28 cellular contexts compared by ENCODE assay signal in the genomic region with DNA sequence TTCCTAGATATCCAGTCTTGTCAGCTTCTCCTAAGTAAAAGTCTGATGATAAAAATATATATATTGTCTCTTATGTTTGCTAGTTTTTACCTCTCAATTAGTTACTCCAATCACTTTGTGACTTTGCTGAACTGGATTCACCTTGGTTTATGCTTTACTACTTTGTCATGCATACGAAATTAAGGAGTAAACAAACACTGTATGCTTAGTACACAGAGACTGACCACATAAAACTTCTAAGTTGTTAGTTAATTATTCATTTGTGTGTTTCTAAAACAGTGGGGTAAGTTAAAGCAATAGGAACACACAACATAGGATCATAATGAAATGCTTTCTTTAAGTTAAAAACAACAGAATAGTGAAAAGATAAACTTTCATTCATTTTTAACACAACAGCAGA.
DNase-seq lines count a peak whose midpoint lies in the region; ATAC-seq, FAIRE-seq and TF ChIP-seq lines count a peak whose summit lies in the region.
"Had no signal": no experiment of that assay in that cellular context is flagged by ENCODE, and none has a peak within 500 bp of the region (broad histone marks: within the 10 kb centered on the region; RNA-seq: fewer than 3 reads in every experiment).

No MANE protein-coding gene starts in this region.

- H3K36me3 ChIP-seq in kidney (ENCODE audit: control insufficient read depth in 1 of 2, insufficient read depth in 2 of 2, low read length in 2 of 2) (no peaks in the 10 kb centered on the region), suprapubic skin (no peaks in the 10 kb centered on the region)
- H3K36me3 ChIP-seq: gastrocnemius medialis, HAP-1, pancreas, spleen, transverse colon had no signal

- no peaks in the 10 kb centered on the region for H3K36me3 Mint-ChIP-seq in activated T-cell treated with anti-CD3 and anti-CD28 coated beads, Interleukin-2, amount 50 U/mL, for 72 hours (ENCODE audit: insufficient read depth in 2 of 2)

- H3K9me3 ChIP-seq in kidney (ENCODE audit: control insufficient read depth in 1 of 2, low read length in 2 of 2) (no peaks in the 10 kb centered on the region), suprapubic skin (no peaks in the 10 kb centered on the region)
- H3K9me3 ChIP-seq: gastrocnemius medialis, HAP-1, pancreas, transverse colon had no signal

- no peak for TF ChIP-seq EP300 in suprapubic skin (IDR thresholded peaks at IDR 0.05)

- TF ChIP-seq POLR2A in suprapubic skin (IDR thresholded peaks at IDR 0.05) = no peak

- no peaks in the 10 kb centered on the region for H3K27me3 Mint-ChIP-seq in activated T-cell treated with anti-CD3 and anti-CD28 coated beads, Interleukin-2, amount 50 U/mL, for 72 hours (ENCODE audit: low read depth)
- H3K27me3 Mint-ChIP-seq: activated CD4-positive, alpha-beta T cell treated with anti-CD3 and anti-CD28 coated beads, Interleukin-2, amount 10 ng/mL, durations not matched to agents 24 days and 14 days; activated naive CD8-positive, alpha-beta T cell treated with anti-CD3 and anti-CD28 coated beads, Interleukin-2, amount 50 U/mL, for 24 hours; activated T-cell treated with anti-CD3 and anti-CD28 coated beads, Interleukin-2, amount 50 U/mL, for 24 hours; central memory CD8-positive, alpha-beta T cell; dendritic cell treated with granulocyte-macrophage colony-stimulating factor and Interleukin-4, amounts not matched to agents 40 ng/mL and 50 ng/mL, for 4 days had no signal

- TF ChIP-seq CTCF in kidney (IDR thresholded peaks at IDR 0.05; ENCODE audit: borderline replicate concordance, extremely low read depth, insufficient read depth) (no peak), suprapubic skin (IDR thresholded peaks at IDR 0.05) (no peak)

- peak overlapping the region in 1 of 2 donors; percentile 20 for H3K4me3 ChIP-seq in kidney (ENCODE audit: low read length in 2 of 2)
- no peak overlapping the region for H3K4me3 ChIP-seq in suprapubic skin
- H3K4me3 ChIP-seq: gastrocnemius medialis, HAP-1, pancreas, spleen, transverse colon had no signal

- 73% methylated on average over 1 of the region's 1 CpG for WGBS in suprapubic skin

- intact Hi-C loops in kidney (cut with DNase I) = no loop called here

- no peak overlapping the region for H3K9ac ChIP-seq in kidney (ENCODE audit: low read length in 2 of 2)

- H3K4me1 ChIP-seq in kidney (ENCODE audit: control insufficient read depth in 1 of 2, insufficient read depth in 1 of 2, low read depth in 1 of 2, low read length in 2 of 2) = no peaks in the 10 kb centered on the region
- H3K4me1 ChIP-seq in suprapubic skin = no peaks in the 10 kb centered on the region
- H3K4me1 ChIP-seq: gastrocnemius medialis, HAP-1, pancreas, spleen, transverse colon had no signal

- no peak for DNase-seq in kidney
- DNase-seq in stimulated activated CD4-positive, alpha-beta T cell treated with anti-CD3 and anti-CD28 coated beads, Interleukin-12 subunit alpha, Interleukin-12 subunit beta, amount 100 ng/mL, for 4 hours = no peak
- no peak for DNase-seq in activated T-cell treated with anti-CD3 and anti-CD28 coated beads, Interleukin-2, amount 50 U/mL, for 72 hours
- no peak for DNase-seq in suprapubic skin (ENCODE audit: low spot score in 2 of 2)
- DNase-seq: activated CD4-positive, alpha-beta T cell treated with anti-CD3 and anti-CD28 coated beads, Interleukin-2, amount 10 ng/mL, durations not matched to agents 24 days and 14 days; activated gamma-delta T cell treated with Interleukin-2 at 50 U/mL for 16 hours; activated naive CD8-positive, alpha-beta T cell treated with anti-CD3 and anti-CD28 coated beads, Interleukin-2, amount 50 U/mL, for 24 hours; activated T-cell treated with anti-CD3 and anti-CD28 coated beads, Interleukin-2, amount 50 U/mL, for 24 hours; DMS79; gastrocnemius medialis; GF-D8; left cardiac atrium; NCI-H1436 treated with DMSO at 0.1 percent for 48 hours; NCI-H345; pancreas; spleen; stimulated activated CD4-positive, alpha-beta T cell treated with anti-CD3 and anti-CD28 coated beads, Interleukin-2, amount 100 ng/mL, for 48 hours; T1000; transverse colon had no signal

- no peaks in the 10 kb centered on the region for H3K4me1 Mint-ChIP-seq in activated T-cell treated with anti-CD3 and anti-CD28 coated beads, Interleukin-2, amount 50 U/mL, for 72 hours (ENCODE audit: low read depth)
- H3K4me1 Mint-ChIP-seq: activated CD4-positive, alpha-beta T cell treated with anti-CD3 and anti-CD28 coated beads, Interleukin-2, amount 10 ng/mL, durations not matched to agents 24 days and 14 days; activated naive CD8-positive, alpha-beta T cell treated with anti-CD3 and anti-CD28 coated beads, Interleukin-2, amount 50 U/mL, for 24 hours; central memory CD8-positive, alpha-beta T cell had no signal

- H3K27ac Mint-ChIP-seq in activated T-cell treated with anti-CD3 and anti-CD28 coated beads, Interleukin-2, amount 50 U/mL, for 72 hours = no peak overlapping the region
- H3K27ac Mint-ChIP-seq: activated CD4-positive, alpha-beta T cell treated with anti-CD3 and anti-CD28 coated beads, Interleukin-2, amount 10 ng/mL, durations not matched to agents 24 days and 14 days; activated naive CD8-positive, alpha-beta T cell treated with anti-CD3 and anti-CD28 coated beads, Interleukin-2, amount 50 U/mL, for 24 hours; activated T-cell treated with anti-CD3 and anti-CD28 coated beads, Interleukin-2, amount 50 U/mL, for 24 hours; dendritic cell treated with granulocyte-macrophage colony-stimulating factor and Interleukin-4, amounts not matched to agents 40 ng/mL and 50 ng/mL, for 4 days had no signal

- no peak overlapping the region for H3K27ac ChIP-seq in kidney (ENCODE audit: low read depth in 2 of 2, low read length in 2 of 2)
- no peak overlapping the region for H3K27ac ChIP-seq in suprapubic skin
- H3K27ac ChIP-seq: gastrocnemius medialis, HL-60, pancreas, spleen, transverse colon had no signal

- ATAC-seq in GM18861 (IDR thresholded peaks at IDR 0.05; ENCODE audit: unreplicated experiment) (peak; percentile 88), GM21528 (IDR thresholded peaks at IDR 0.05; ENCODE audit: low FRiP score, unreplicated experiment) (peak; percentile 58), HG03139 (IDR thresholded peaks at IDR 0.05; ENCODE audit: unreplicated experiment) (peak; percentile 65)
- ATAC-seq in activated T-cell treated with anti-CD3 and anti-CD28 coated beads, Interleukin-2, amount 50 U/mL, for 72 hours (replicated peaks in 1 of 2) = no peak
- ATAC-seq: activated naive CD8-positive, alpha-beta T cell treated with anti-CD3 and anti-CD28 coated beads, Interleukin-2, amount 50 U/mL, for 24 hours; gastrocnemius medialis; left cardiac atrium; pancreas had no signal

- FAIRE-seq in kidney (lab: Jason Lieb, UNC) = peak; percentile 89
- FAIRE-seq: endometrium, pancreas, RCC 7860 had no signal

- no peaks in the 10 kb centered on the region for H3K27me3 ChIP-seq in suprapubic skin
- H3K27me3 ChIP-seq: gastrocnemius medialis, pancreas, spleen, transverse colon had no signal

- H3K9me3 Mint-ChIP-seq in activated T-cell treated with anti-CD3 and anti-CD28 coated beads, Interleukin-2, amount 50 U/mL, for 72 hours = peaks cover 0 to 2% of the 10 kb centered on the region in 2 donors
- H3K9me3 Mint-ChIP-seq: activated CD4-positive, alpha-beta T cell treated with anti-CD3 and anti-CD28 coated beads, Interleukin-2, amount 10 ng/mL, durations not matched to agents 24 days and 14 days; activated naive CD8-positive, alpha-beta T cell treated with anti-CD3 and anti-CD28 coated beads, Interleukin-2, amount 50 U/mL, for 24 hours; activated T-cell treated with anti-CD3 and anti-CD28 coated beads, Interleukin-2, amount 50 U/mL, for 24 hours; central memory CD8-positive, alpha-beta T cell; dendritic cell treated with granulocyte-macrophage colony-stimulating factor and Interleukin-4, amounts not matched to agents 40 ng/mL and 50 ng/mL, for 4 days had no signal

- no peak overlapping the region for H3K4me3 Mint-ChIP-seq in activated T-cell treated with anti-CD3 and anti-CD28 coated beads, Interleukin-2, amount 50 U/mL, for 72 hours
- H3K4me3 Mint-ChIP-seq: activated CD4-positive, alpha-beta T cell treated with anti-CD3 and anti-CD28 coated beads, Interleukin-2, amount 10 ng/mL, durations not matched to agents 24 days and 14 days; activated naive CD8-positive, alpha-beta T cell treated with anti-CD3 and anti-CD28 coated beads, Interleukin-2, amount 50 U/mL, for 24 hours; activated T-cell treated with anti-CD3 and anti-CD28 coated beads, Interleukin-2, amount 50 U/mL, for 24 hours; central memory CD8-positive, alpha-beta T cell; dendritic cell treated with granulocyte-macrophage colony-stimulating factor and Interleukin-4, amounts not matched to agents 40 ng/mL and 50 ng/mL, for 4 days had no signal

Comparison
In these comparisons a context has a peak if more than half of its experiments do, and no peak if none do; other contexts are left out.
1. ATAC-seq: peak in GM18861 (single experiment), GM21528 (single experiment) and HG03139 (single experiment); none in activated T-cell treated with anti-CD3 and anti-CD28 coated beads, Interleukin-2, amount 50 U/mL, for 72 hours (0 of 2).